In genomic region chr19:2341247-2341705, GRCh38 we compare ENCODE assay signal across 1 cellular context.
A peak's percentile ranks its signal among the peaks of the same experiment; 100 is the strongest.
TF ChIP-seq lines count a peak whose summit lies in the region.

No MANE protein-coding gene starts in this region.

TF ChIP-seq in K562, 482 proteins besides CTCF, POLR2A, EP300 and RAD21 (continues in another document):
- TF ChIP-seq HEY1 (CRISPR knock-in tag; IDR thresholded peaks at IDR 0.05; ENCODE audit: borderline replicate concordance): no peak
- peak; percentile 47; the same call in 1 of the 2 replicates for TF ChIP-seq HNRNPL (IDR thresholded peaks at IDR 0.05; ENCODE audit: low read depth, low read length)
- TF ChIP-seq CAMTA2 (CRISPR knock-in tag; conservative IDR thresholded peaks at IDR 0.05): no peak
- TF ChIP-seq KDM4B (IDR thresholded peaks at IDR 0.05; ENCODE audit: borderline replicate concordance in 2 of 2, low read depth in 1 of 2): 0 out of 4 replicates have a peak, but pooled peaks of 1 of the 2 experiments have one; percentile 39
- no peak for TF ChIP-seq JUNB (CRISPR knock-in tag; conservative IDR thresholded peaks at IDR 0.05)
- no peak for TF ChIP-seq IFI16 (CRISPR knock-in tag; IDR thresholded peaks at IDR 0.05)
- TF ChIP-seq ZNF408 (CRISPR knock-in tag; IDR thresholded peaks at IDR 0.05; ENCODE audit: low read depth): no peak
- TF ChIP-seq NKRF (IDR thresholded peaks at IDR 0.05; ENCODE audit: borderline replicate concordance): no peak
- no peak for TF ChIP-seq GATAD2B (IDR thresholded peaks at IDR 0.05; ENCODE audit: borderline replicate concordance)
- no peak for TF ChIP-seq RHOXF2B (CRISPR knock-in tag; conservative IDR thresholded peaks at IDR 0.05)
- no peak for TF ChIP-seq TAF15 (IDR thresholded peaks at IDR 0.05; ENCODE audit: low read depth, low read length)
- TF ChIP-seq KLF13 (tag; IDR thresholded peaks at IDR 0.05; ENCODE audit: borderline replicate concordance, low read depth): no peak
- TF ChIP-seq RNF2 (IDR thresholded peaks at IDR 0.05): no peak
- TF ChIP-seq PURB (CRISPR knock-in tag; IDR thresholded peaks at IDR 0.05; ENCODE audit: low read depth): no peak
- TF ChIP-seq MAZ (CRISPR knock-in tag; conservative IDR thresholded peaks at IDR 0.05 in 1 of 2, IDR thresholded peaks at IDR 0.05 in 1 of 2): peak in 1 of 2 experiments; percentile 54; a peak in 1 of 4 replicates
- TF ChIP-seq ZZZ3 (IDR thresholded peaks at IDR 0.05): no peak
- no peak for TF ChIP-seq BRD4 (IDR thresholded peaks at IDR 0.05)
- TF ChIP-seq STAT6 (CRISPR knock-in tag; IDR thresholded peaks at IDR 0.05): no peak
- TF ChIP-seq ZNF143 (CRISPR knock-in tag; IDR thresholded peaks at IDR 0.05): no peak
- peak; percentile 71 for TF ChIP-seq VEZF1 (CRISPR knock-in tag; IDR thresholded peaks at IDR 0.05)
- TF ChIP-seq MYC (IDR thresholded peaks at IDR 0.05; ENCODE audit: low read depth, low read length): peak; percentile 68
- TF ChIP-seq MYC (CRISPR knock-in tag; IDR thresholded peaks at IDR 0.05; ENCODE audit: borderline replicate concordance, low read depth): no peak
- TF ChIP-seq USF1 (CRISPR knock-in tag; IDR thresholded peaks at IDR 0.05): peak; percentile 70; the same call in 1 of the 2 replicates
- no peak for TF ChIP-seq ILF3 (IDR thresholded peaks at IDR 0.05; ENCODE audit: borderline replicate concordance)
- TF ChIP-seq GABPB1 (CRISPR knock-in tag; IDR thresholded peaks at IDR 0.05): peak; percentile 29; the same call in 1 of the 2 replicates
- TF ChIP-seq NEUROD1 (IDR thresholded peaks at IDR 0.05; ENCODE audit: borderline replicate concordance, low read depth, low read length, partially characterized antibody): no peak
- TF ChIP-seq ZKSCAN8 (CRISPR knock-in tag; IDR thresholded peaks at IDR 0.05): no peak
- TF ChIP-seq MNT (conservative IDR thresholded peaks at IDR 0.05): peak; percentile 23 to 79; a peak in 2 of 4 replicates
- peak; percentile 76 for TF ChIP-seq SPI1 (IDR thresholded peaks at IDR 0.05; ENCODE audit: borderline replicate concordance, low read depth, low read length)
- TF ChIP-seq BRD9 (IDR thresholded peaks at IDR 0.05; ENCODE audit: low read depth, partially characterized antibody): no peak
- peak; percentile 38; the same call in 1 of the 2 replicates for TF ChIP-seq RBFOX2 (IDR thresholded peaks at IDR 0.05; ENCODE audit: low read depth, low read length)
- TF ChIP-seq ATF1 (CRISPR knock-in tag; IDR thresholded peaks at IDR 0.05): no peak
- no peak for TF ChIP-seq ATF1 (tag; IDR thresholded peaks at IDR 0.05)
- TF ChIP-seq PHTF2 (CRISPR knock-in tag; IDR thresholded peaks at IDR 0.05): no peak
- TF ChIP-seq PHF20 (IDR thresholded peaks at IDR 0.05; ENCODE audit: partially characterized antibody): no peak
- TF ChIP-seq ZBTB9 (CRISPR knock-in tag; IDR thresholded peaks at IDR 0.05): peak; percentile 91
- TF ChIP-seq ZNF583 (CRISPR knock-in tag; IDR thresholded peaks at IDR 0.05): no peak
- TF ChIP-seq HMG20B (CRISPR knock-in tag; IDR thresholded peaks at IDR 0.05): no peak
- TF ChIP-seq ZNF354B (CRISPR knock-in tag; IDR thresholded peaks at IDR 0.05): no peak
- no peak for TF ChIP-seq TAF9B (IDR thresholded peaks at IDR 0.05; ENCODE audit: partially characterized antibody)
- TF ChIP-seq ETV6 (IDR thresholded peaks at IDR 0.05; ENCODE audit: borderline replicate concordance in 1 of 2, low read depth in 2 of 2, low read length in 1 of 2): no peak
- TF ChIP-seq ETV6 (CRISPR knock-in tag; IDR thresholded peaks at IDR 0.05; ENCODE audit: borderline replicate concordance): no peak
- no peak for TF ChIP-seq SETDB1 (IDR thresholded peaks at IDR 0.05; ENCODE audit: low read length)
- no peak for TF ChIP-seq ZSCAN32 (CRISPR knock-in tag; IDR thresholded peaks at IDR 0.05)
- TF ChIP-seq MCM5 (IDR thresholded peaks at IDR 0.05; ENCODE audit: low read depth): no peak
- TF ChIP-seq COPS2 (conservative IDR thresholded peaks at IDR 0.05): no peak
- TF ChIP-seq GTF3C2 (IDR thresholded peaks at IDR 0.05; ENCODE audit: borderline replicate concordance, extremely low read depth, insufficient read length): no peak
- TF ChIP-seq ZNF668 (CRISPR knock-in tag; IDR thresholded peaks at IDR 0.05): no peak
- peak; percentile 69 for TF ChIP-seq MAX (CRISPR knock-in tag; IDR thresholded peaks at IDR 0.05)
- no peak for TF ChIP-seq RFX5 (IDR thresholded peaks at IDR 0.05; ENCODE audit: low read depth, low read length)
- no peak for TF ChIP-seq FOXA1 (IDR thresholded peaks at IDR 0.05; ENCODE audit: borderline replicate concordance)
- TF ChIP-seq ZNF324 (CRISPR knock-in tag; IDR thresholded peaks at IDR 0.05): no peak
- no peak for TF ChIP-seq ZBTB8A (IDR thresholded peaks at IDR 0.05; ENCODE audit: partially characterized antibody)
- no peak for TF ChIP-seq ZKSCAN3 (CRISPR knock-in tag; IDR thresholded peaks at IDR 0.05)
- TF ChIP-seq YY1 (IDR thresholded peaks at IDR 0.05; ENCODE audit: borderline replicate concordance in 1 of 3, control insufficient read depth in 1 of 3, extremely low read depth in 1 of 3, insufficient read depth in 3 of 3, insufficient read length in 1 of 3, insufficient replicate concordance in 2 of 3, low read depth in 1 of 3, low read length in 2 of 3): no peak
- no peak for TF ChIP-seq E2F5 (CRISPR knock-in tag; IDR thresholded peaks at IDR 0.05)
- peak; percentile 83 for TF ChIP-seq ZNF740 (CRISPR knock-in tag; IDR thresholded peaks at IDR 0.05)
- no peak for TF ChIP-seq ZNF740 (tag; IDR thresholded peaks at IDR 0.05)
- peak; percentile 65; the same call in 1 of the 2 replicates for TF ChIP-seq CBX1 (IDR thresholded peaks at IDR 0.05; ENCODE audit: low read depth)
